ENCODE assay signal across 5 cellular contexts in genomic region chr9:40868437-40868836, GRCh38.
DNase-seq lines count a peak whose midpoint lies in the region; ATAC-seq and TF ChIP-seq lines count a peak whose summit lies in the region.
"Not testable (repeated sequence)": the region's sequence is repeated elsewhere in the genome, so short reads cannot be mapped to it uniquely, and the experiment has no call there.

No MANE protein-coding gene starts in this region.

- not testable (repeated sequence) for H3K79me2 ChIP-seq in DND-41 (ENCODE audit: insufficient read depth, low read length); Karpas-422 (ENCODE audit: low read length)

- DNase-seq in DND-41 (peak; percentile 33), Karpas-422 (peak; percentile 31), NB4 (ENCODE audit: low read depth) (peak; percentile 39), medulla oblongata (ENCODE audit: extremely low spot score) (peak; percentile 1)
- not testable (repeated sequence) for DNase-seq in adipocyte (ENCODE audit: low read depth)

- H2AFZ ChIP-seq in DND-41 (ENCODE audit: low read depth, low read length); Karpas-422 (ENCODE audit: low read length): not testable (repeated sequence)

- not testable (repeated sequence) for TF ChIP-seq POLR2A in NB4 (IDR thresholded peaks at IDR 0.05; ENCODE audit: extremely low read depth, insufficient read length)

- ATAC-seq in DND-41 (ENCODE audit: insufficient read depth, low read depth), result peak; percentile 61; the same call in 2 of the 3 replicates

- not testable (repeated sequence) for H3K4me2 ChIP-seq in DND-41 (ENCODE audit: insufficient read depth, low read length); Karpas-422 (ENCODE audit: low read depth, low read length, poor library complexity, severe bottlenecking)

- H3K4me1 ChIP-seq in DND-41 (ENCODE audit: insufficient read depth, low read length); Karpas-422 (ENCODE audit: low read length); adipocyte (ENCODE audit: control insufficient read depth, insufficient read depth, low read length): not testable (repeated sequence)

- not testable (repeated sequence) for H3K27ac ChIP-seq in DND-41 (ENCODE audit: low read length); Karpas-422 (ENCODE audit: low read length)

- H3K27me3 ChIP-seq in DND-41 (ENCODE audit: insufficient read depth, low read length, poor library complexity); Karpas-422 (ENCODE audit: low read length); adipocyte (replicated peaks; ENCODE audit: control insufficient read depth, insufficient read depth, low read length): not testable (repeated sequence)

- not testable (repeated sequence) for H3K9me2 ChIP-seq in Karpas-422 (replicated peaks; ENCODE audit: insufficient read depth, low read length)

- not testable (repeated sequence) for H4K20me1 ChIP-seq in DND-41 (ENCODE audit: insufficient read depth, low read length); Karpas-422 (ENCODE audit: insufficient read depth, low read depth, low read length)

- not testable (repeated sequence) for H3K9me3 ChIP-seq in DND-41 (ENCODE audit: insufficient read depth, low read length, severe bottlenecking)
- H3K9me3 ChIP-seq in Karpas-422 (ENCODE audit: low read length) (peaks cover 48% of the 10 kb centered on the region), adipocyte (ENCODE audit: control insufficient read depth, low read length) (peaks cover 57% of the 10 kb centered on the region)

- H3K36me3 ChIP-seq in DND-41 (ENCODE audit: insufficient read depth, low read length); Karpas-422 (ENCODE audit: insufficient read depth, low read length); adipocyte (ENCODE audit: control insufficient read depth, insufficient read depth, low read length, severe bottlenecking): not testable (repeated sequence)

- H3K4me3 ChIP-seq in DND-41 (ENCODE audit: low read depth in 1 of 2, low read length in 2 of 2); Karpas-422 (ENCODE audit: low read length); NB4 (ENCODE audit: low read depth, low read length): not testable (repeated sequence)
- peak overlapping the region; percentile 2 for H3K4me3 ChIP-seq in adipocyte (ENCODE audit: low read length)

- not testable (repeated sequence) for TF ChIP-seq CTCF in DND-41 (IDR thresholded peaks at IDR 0.05; ENCODE audit: borderline replicate concordance, extremely low read depth, low read length, poor library complexity, severe bottlenecking); NB4 (IDR thresholded peaks at IDR 0.05; ENCODE audit: low read depth, low read length)

- not testable (repeated sequence) for H3K9ac ChIP-seq in DND-41 (ENCODE audit: low read depth, low read length); Karpas-422 (ENCODE audit: low read length); adipocyte (ENCODE audit: low read length)
